Comparison of ENCODE assay signal across 8 cellular contexts in genomic region chr2:71067567-71068217, GRCh38. TPM values are rescaled to one million over a fixed set of nuclear protein-coding genes. Genes with fewer than 3 reads are reported as not detected.
DNase-seq lines count a peak whose midpoint lies in the region; ATAC-seq and TF ChIP-seq lines count a peak whose summit lies in the region.

No MANE protein-coding gene starts in this region.

- peak overlapping the region; percentile 71 for H3K4me3 ChIP-seq in BJ (ENCODE audit: low read depth, low read length)
- peak overlapping the region; percentile 85 for H3K4me3 ChIP-seq in NB4 (ENCODE audit: low read depth, low read length)
- peak overlapping the region; percentile 55 to 100 (median 98) for H3K4me3 ChIP-seq in dorsolateral prefrontal cortex
- peak overlapping the region; percentile 81 to 92 for H3K4me3 ChIP-seq in mucosa of rectum (ENCODE audit: low read length in 2 of 2)

- H3K9ac ChIP-seq in mucosa of rectum (ENCODE audit: low read depth in 1 of 2, low read length in 2 of 2) = peak overlapping the region; percentile 99

- TF ChIP-seq CTCF in BJ (IDR thresholded peaks at IDR 0.05; ENCODE audit: insufficient read depth, low read depth, low read length) = no peak; the same call in 1 of the 2 replicates
- no peak for TF ChIP-seq CTCF in NB4 (IDR thresholded peaks at IDR 0.05; ENCODE audit: low read depth, low read length)
- TF ChIP-seq CTCF in dorsolateral prefrontal cortex (IDR thresholded peaks at IDR 0.05 in 54 of 56, conservative IDR thresholded peaks at IDR 0.05 in 2 of 56; ENCODE audit: low read depth in 1 of 56, partially characterized antibody in 56 of 56) = peak in 4 of 56 donors; percentile 4 to 9 (median 4)

- no peak for TF ChIP-seq POLR2A in NB4 (IDR thresholded peaks at IDR 0.05; ENCODE audit: extremely low read depth, insufficient read length)

- H3K27me3 ChIP-seq in BJ (ENCODE audit: control insufficient read depth, insufficient read depth, low read length) (peaks cover 4% of the 10 kb centered on the region; the same call in 1 of the 2 replicates), dorsolateral prefrontal cortex (no peaks in the 10 kb centered on the region), mucosa of rectum (ENCODE audit: control insufficient read depth in 2 of 2, insufficient read depth in 2 of 2, low read length in 2 of 2) (no peaks in the 10 kb centered on the region)

- peak overlapping the region; percentile 82 to 100 (median 98) for H3K27ac ChIP-seq in dorsolateral prefrontal cortex
- peak overlapping the region; percentile 94 to 98 for H3K27ac ChIP-seq in mucosa of rectum (ENCODE audit: low read depth in 2 of 2, low read length in 2 of 2)

- ATAC-seq in GM19463 (IDR thresholded peaks at IDR 0.05; ENCODE audit: unreplicated experiment) = peak; percentile 2

- intact Hi-C loops in dorsolateral prefrontal cortex (cut with DNase I) = loop anchor here (1.0 to 2.0 kb wide), 3 partner anchors 63 to 73 kb away; partner anchors contain the start of genes MCEE (in 2 of the 2), MPHOSPH10 (in 2 of the 2) and TEX261 (in 2 of the 2)

- POLR2A ChIA-PET in BJ (lab: Charles Lee) = interaction anchor here (0.6 kb wide), 1 partner anchor 66 kb away, joined by 5 read pairs; no protein-coding TSS in a partner anchor

- CTCF ChIA-PET in BJ (lab: Yijun Ruan, JAX) = interaction anchor here (0.6 to 5.4 kb wide), 11 partner anchors 33 to 119 kb away, joined by 3 to 19 read pairs (median 4); partner anchors contain the start of gene MPHOSPH10

- peaks cover 24 to 34% of the 10 kb centered on the region in 2 donors for H3K4me1 ChIP-seq in mucosa of rectum (ENCODE audit: control insufficient read depth in 2 of 2, insufficient read depth in 2 of 2, low read length in 2 of 2)

- peaks cover 2% of the 10 kb centered on the region for H3K36me3 ChIP-seq in BJ (ENCODE audit: control insufficient read depth, insufficient read depth, low read length)
- peaks cover 0 to 2% of the 10 kb centered on the region in 2 donors for H3K36me3 ChIP-seq in mucosa of rectum (ENCODE audit: control insufficient read depth in 2 of 2, insufficient read depth in 2 of 2, low read length in 2 of 2)

- DNase-seq in BJ (ENCODE audit: low read depth) = no peak
- DNase-seq in NB4 (ENCODE audit: low read depth) = peak; percentile 31
- DNase-seq in dorsolateral prefrontal cortex = peak in 2 of 10 donors; percentile 21 to 54
- DNase-seq in SHP77 (lab: John Stamatoyannopoulos, UW) = no peak
- DNase-seq in RKO (ENCODE audit: low spot score) = no peak
- no peak for DNase-seq in glomerular visceral epithelial cell (ENCODE audit: extremely low spot score)

- no peaks in the 10 kb centered on the region for H3K9me3 ChIP-seq in mucosa of rectum (ENCODE audit: control insufficient read depth in 2 of 2, low read length in 2 of 2)

RNA-seq across cellular contexts. Expression of gene NAGK, which starts 0.8 kb away (rescaled TPM):
- polyA plus RNA-seq in BJ (2011; rRNA removed) = 99.7 and 118 TPM in 2 replicates
- polyA minus RNA-seq in BJ (2011; rRNA and poly(A)+ RNA removed) = 44.5 and 64.6 TPM in 2 replicates
- 100 to 1,000 TPM in 47 of 120 experiments, 10 to 100 TPM in 73; 70.6 to 123 (median 96.5) TPM for total RNA-seq in dorsolateral prefrontal cortex
